ENCODE assay signal across 26 cellular contexts in the genomic region with DNA sequence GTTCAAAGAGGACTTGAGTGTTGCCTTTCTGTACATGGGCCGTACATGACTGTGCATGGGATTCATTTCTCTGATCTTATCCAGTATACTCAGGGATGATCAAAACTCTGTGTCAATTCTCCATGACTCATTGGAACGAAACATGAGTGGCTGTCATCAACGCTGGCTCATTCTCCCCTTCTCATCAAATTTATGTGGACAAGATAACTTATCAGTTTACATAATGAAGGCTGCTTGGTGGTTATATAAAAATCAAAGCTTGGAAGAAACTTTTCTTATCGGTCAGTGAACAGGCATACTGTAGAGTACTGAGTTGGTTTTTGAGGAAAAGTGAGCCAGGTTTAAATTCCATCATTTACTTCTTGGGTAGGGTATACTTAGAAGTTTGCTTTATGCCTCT. TPM values are rescaled to one million over a fixed set of nuclear protein-coding genes. Genes with fewer than 3 reads are reported as not detected.
"Had no signal": no experiment of that assay in that cellular context is flagged by ENCODE, and none has a peak within 500 bp of the region (broad histone marks: within the 10 kb centered on the region; RNA-seq: fewer than 3 reads in every experiment).

No MANE protein-coding gene starts in this region.

- DNase-seq: KBM-7, NCI-H1092, NCI-H1105 treated with DMSO at 0.1 percent for 48 hours, NCI-H1417 treated with DMSO at 0.1 percent for 48 hours, NCI-H146, NCI-H1694 treated with DMSO at 0.1 percent for 48 hours, NCI-H1930, NCI-H2081, NCI-H2107, NCI-H2227 treated with DMSO at 0.1 percent for 48 hours, NCI-H524, NCI-H526 treated with DMSO at 0.1 percent for 48 hours, NCI-H748 treated with DMSO at 0.1 percent for 48 hours, PC-9, Peyer's patch, RPMI8226, SHP77, SK-N-SH, SW 1271 had no signal

- H3K27me3 ChIP-seq: Peyer's patch had no signal

- H3K9me3 ChIP-seq: Peyer's patch, SK-N-SH had no signal

- FAIRE-seq: HepG2 had no signal

- H3K4me3 ChIP-seq: PC-9, Peyer's patch had no signal

- H3K27ac ChIP-seq: PC-9, Peyer's patch had no signal

- H3K4me1 ChIP-seq: Peyer's patch had no signal

- H3K36me3 ChIP-seq: Peyer's patch had no signal

- ATAC-seq: HepG2 had no signal

RNA-seq across cellular contexts. Expression of a gene that starts 24.9 kb away (rescaled TPM):
- total RNA-seq: HepG2, HT-29, LHCN-M2, MCF 10A, NCI-H460, PC-9, Peyer's patch, SK-MEL-5 had no signal
- polyA plus RNA-seq: HepG2, IgD-negative memory B cell, SK-N-SH had no signal

RNA-seq across cellular contexts. Expression of a gene that starts 54.3 kb away (rescaled TPM):
- total RNA-seq: HepG2, HT-29, LHCN-M2, MCF 10A, NCI-H460, PC-9, Peyer's patch, SK-MEL-5 had no signal
- polyA plus RNA-seq: HepG2, IgD-negative memory B cell, SK-N-SH had no signal
